ENCODE assay signal across 20 cellular contexts in the genomic region with DNA sequence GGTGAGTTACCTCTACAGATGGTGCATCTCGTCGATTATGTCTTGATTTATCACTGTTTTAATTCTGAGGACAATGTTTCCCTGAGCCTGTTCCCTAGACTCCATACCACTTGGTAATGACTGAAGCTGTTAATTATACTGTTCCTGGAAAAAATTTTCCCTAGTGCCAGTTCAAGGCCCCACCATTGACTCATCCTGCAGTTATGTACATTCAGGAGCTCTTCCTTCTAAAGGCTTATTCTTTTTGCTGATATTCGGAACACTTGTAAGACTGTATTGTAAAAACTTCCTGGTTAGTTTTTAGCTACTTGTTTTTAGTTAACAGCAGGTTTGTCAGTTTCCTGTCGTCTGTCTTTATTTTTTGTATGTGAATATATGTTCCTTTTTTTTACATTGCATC. TPM values are rescaled to one million over a fixed set of nuclear protein-coding genes. Genes with fewer than 3 reads are reported as not detected.
DNase-seq lines count a peak whose midpoint lies in the region; ATAC-seq, FAIRE-seq and TF ChIP-seq lines count a peak whose summit lies in the region.
"Had no signal": no experiment of that assay in that cellular context is flagged by ENCODE, and none has a peak within 500 bp of the region (broad histone marks: within the 10 kb centered on the region; RNA-seq: fewer than 3 reads in every experiment).

No MANE protein-coding gene starts in this region.

- DNase-seq in SK-N-SH (no peak), astrocyte (ENCODE audit: low read depth) (peak; percentile 33), glomerular endothelial cell (ENCODE audit: extremely low read depth, low read depth, low spot score) (peak; percentile 41), H4 (ENCODE audit: low spot score) (no peak), NCI-H2196 (lab: John Stamatoyannopoulos, UW; ENCODE audit: unreplicated experiment) (no peak), LoVo (ENCODE audit: low spot score) (no peak)
- DNase-seq in activated T-cell treated with anti-CD3 and anti-CD28 coated beads, Interleukin-2, amount 50 U/mL, for 4 hours: no peak
- DNase-seq: activated CD4-positive, alpha-beta T cell treated with anti-CD3 and anti-CD28 coated beads, Interleukin-2, amount 10 ng/mL, durations not matched to agents 7 days and 5 days; activated effector memory CD4-positive, alpha-beta T cell treated with Interleukin-2 at 50 U/mL for 16 hours; COR-L47; erythroblast; left lung; midbrain; posterior cingulate gyrus had no signal

- H3K4me1 ChIP-seq in SK-N-SH (ENCODE audit: control insufficient read depth in 1 of 2, insufficient read depth in 2 of 2, low read depth in 1 of 2, low read length in 1 of 2) (no peaks in the 10 kb centered on the region), astrocyte (ENCODE audit: insufficient read depth, low read length) (no peaks in the 10 kb centered on the region)
- H3K4me1 ChIP-seq: left lung had no signal

- H3K4me3 ChIP-seq in SK-N-SH (ENCODE audit: low read depth in 2 of 2, low read length in 1 of 2) (no peak overlapping the region), astrocyte (ENCODE audit: insufficient read depth, low read depth, low read length) (no peak overlapping the region)
- H3K4me3 ChIP-seq: left lung had no signal

- POLR2A ChIA-PET in SK-N-SH (lab: Yijun Ruan, JAX): no interaction called here

- H3K27me3 ChIP-seq in SK-N-SH (ENCODE audit: insufficient read depth): no peaks in the 10 kb centered on the region
- no peaks in the 10 kb centered on the region for H3K27me3 ChIP-seq in astrocyte (ENCODE audit: insufficient read depth, low read length)
- H3K27me3 ChIP-seq: left lung had no signal

- H3K4me1 Mint-ChIP-seq in astrocyte (ENCODE audit: low read depth, unreplicated experiment): peaks cover 9% of the 10 kb centered on the region
- no peaks in the 10 kb centered on the region for H3K4me1 Mint-ChIP-seq in activated T-cell treated with anti-CD3 and anti-CD28 coated beads, Interleukin-2, amount 50 U/mL, for 4 hours (ENCODE audit: low read depth)
- H3K4me1 Mint-ChIP-seq: activated CD4-positive, alpha-beta T cell treated with anti-CD3 and anti-CD28 coated beads, Interleukin-2, amount 10 ng/mL, durations not matched to agents 7 days and 5 days; B cell; nephron had no signal

- H3K9ac ChIP-seq in SK-N-SH (no peak overlapping the region), astrocyte (ENCODE audit: low read length) (no peak overlapping the region)

- H3K9me3 ChIP-seq in SK-N-SH (no peaks in the 10 kb centered on the region), astrocyte (ENCODE audit: insufficient read depth, low read depth, low read length) (no peaks in the 10 kb centered on the region)
- H3K9me3 ChIP-seq: left lung had no signal

- H2AFZ ChIP-seq in SK-N-SH (ENCODE audit: low read depth) (no peak overlapping the region), astrocyte (ENCODE audit: low read depth, low read length) (no peak overlapping the region)

- ATAC-seq in SK-N-SH treated with all-trans-retinoic acid at 6 μM for 48 hours: peak; percentile 46; the same call in 1 of the 3 replicates
- ATAC-seq in activated T-cell treated with anti-CD3 and anti-CD28 coated beads, Interleukin-2, amount 50 U/mL, for 4 hours: no peak
- ATAC-seq: left lung had no signal

- H3K27ac ChIP-seq in SK-N-SH (ENCODE audit: low read depth in 2 of 2, low read length in 1 of 2): no peak overlapping the region
- H3K27ac ChIP-seq in astrocyte (ENCODE audit: low read depth, low read length): no peak overlapping the region
- H3K27ac ChIP-seq: 22Rv1, left lung had no signal

- TF ChIP-seq CTCF in SK-N-SH (IDR thresholded peaks at IDR 0.05): no peak
- TF ChIP-seq CTCF in astrocyte (IDR thresholded peaks at IDR 0.05; ENCODE audit: insufficient read depth, low read depth, low read length): no peak

- no peaks in the 10 kb centered on the region for H3K36me3 Mint-ChIP-seq in astrocyte (ENCODE audit: low read depth, unreplicated experiment)
- H3K36me3 Mint-ChIP-seq in activated T-cell treated with anti-CD3 and anti-CD28 coated beads, Interleukin-2, amount 50 U/mL, for 4 hours (ENCODE audit: insufficient read depth): no peaks in the 10 kb centered on the region
- H3K36me3 Mint-ChIP-seq: type B pancreatic cell had no signal

- no peak overlapping the region for H3K4me2 ChIP-seq in SK-N-SH
- H3K4me2 ChIP-seq in astrocyte (ENCODE audit: low read length): no peak overlapping the region

- FAIRE-seq in astrocyte (lab: Jason Lieb, UNC): peak; percentile 20

- H3K4me3 Mint-ChIP-seq in astrocyte (ENCODE audit: unreplicated experiment): no peak overlapping the region
- H3K4me3 Mint-ChIP-seq in activated T-cell treated with anti-CD3 and anti-CD28 coated beads, Interleukin-2, amount 50 U/mL, for 4 hours: no peak overlapping the region
- H3K4me3 Mint-ChIP-seq: activated CD4-positive, alpha-beta T cell treated with anti-CD3 and anti-CD28 coated beads, Interleukin-2, amount 10 ng/mL, durations not matched to agents 7 days and 5 days; B cell; nephron; T-helper 1 cell treated with Interleukin-12 subunit alpha and Interleukin-12 subunit beta and Interleukin-4 antibody, amounts not matched to agents 30 μg/mL and 1 μg/mL, for 36 hours; type B pancreatic cell had no signal

- no peaks in the 10 kb centered on the region for H3K9me2 ChIP-seq in SK-N-SH

- CTCF ChIA-PET in SK-N-SH (lab: Yijun Ruan, JAX): interaction anchor here (0.7 kb wide), 1 partner anchor 45 kb away, joined by 3 read pairs; no protein-coding TSS in a partner anchor

- H3K27me3 Mint-ChIP-seq in astrocyte (ENCODE audit: low read depth, unreplicated experiment): no peaks in the 10 kb centered on the region
- H3K27me3 Mint-ChIP-seq in activated T-cell treated with anti-CD3 and anti-CD28 coated beads, Interleukin-2, amount 50 U/mL, for 4 hours (ENCODE audit: low read depth): peaks cover 6% of the 10 kb centered on the region
- H3K27me3 Mint-ChIP-seq: type B pancreatic cell had no signal

- TF ChIP-seq RAD21 in SK-N-SH (IDR thresholded peaks at IDR 0.05; ENCODE audit: low read length): no peak

- no peak for TF ChIP-seq EP300 in SK-N-SH (IDR thresholded peaks at IDR 0.05; ENCODE audit: borderline replicate concordance in 1 of 2, low read depth in 1 of 2, low read length in 1 of 2)

- H3K27ac Mint-ChIP-seq in astrocyte (ENCODE audit: unreplicated experiment): no peak overlapping the region
- H3K27ac Mint-ChIP-seq: activated CD4-positive, alpha-beta T cell treated with anti-CD3 and anti-CD28 coated beads, Interleukin-2, amount 10 ng/mL, durations not matched to agents 7 days and 5 days; B cell; nephron; T-helper 1 cell treated with Interleukin-12 subunit alpha and Interleukin-12 subunit beta and Interleukin-4 antibody, amounts not matched to agents 30 μg/mL and 1 μg/mL, for 36 hours; type B pancreatic cell had no signal

- 58% methylated on average over 4 of the region's 4 CpGs for WGBS in SK-N-SH (ENCODE audit: low lambda C conversion rate)

- no peaks in the 10 kb centered on the region for H3K9me3 Mint-ChIP-seq in astrocyte (ENCODE audit: unreplicated experiment)
- H3K9me3 Mint-ChIP-seq in activated T-cell treated with anti-CD3 and anti-CD28 coated beads, Interleukin-2, amount 50 U/mL, for 4 hours: no peaks in the 10 kb centered on the region
- H3K9me3 Mint-ChIP-seq: activated CD4-positive, alpha-beta T cell treated with anti-CD3 and anti-CD28 coated beads, Interleukin-2, amount 10 ng/mL, durations not matched to agents 7 days and 5 days; nephron; T-helper 1 cell treated with Interleukin-12 subunit alpha and Interleukin-12 subunit beta and Interleukin-4 antibody, amounts not matched to agents 30 μg/mL and 1 μg/mL, for 36 hours; type B pancreatic cell had no signal

- H3K79me2 ChIP-seq in SK-N-SH (ENCODE audit: insufficient read depth): no peaks in the 10 kb centered on the region
- H3K79me2 ChIP-seq in astrocyte (ENCODE audit: insufficient read depth, low read length): no peaks in the 10 kb centered on the region

- H4K20me1 ChIP-seq in SK-N-SH (ENCODE audit: insufficient read depth): no peaks in the 10 kb centered on the region
- no peaks in the 10 kb centered on the region for H4K20me1 ChIP-seq in astrocyte (ENCODE audit: insufficient read depth, low read length)

- H3K36me3 ChIP-seq in SK-N-SH (replicated peaks in 1 of 2; ENCODE audit: control insufficient read depth in 1 of 2, insufficient read depth in 2 of 2, low read length in 1 of 2) (no peaks in the 10 kb centered on the region), astrocyte (ENCODE audit: insufficient read depth, low read length) (no peaks in the 10 kb centered on the region)
- H3K36me3 ChIP-seq: left lung had no signal

- no peaks in the 10 kb centered on the region for H3F3A ChIP-seq in SK-N-SH (replicated peaks; ENCODE audit: insufficient read depth)

TF ChIP-seq in SK-N-SH treated with all-trans-retinoic acid at 6 μM for 48 hours, 23 proteins besides CTCF, POLR2A, EP300 and RAD21:
- TF ChIP-seq GLIS3 (CRISPR knock-in tag; IDR thresholded peaks at IDR 0.05) (no peak), ARNTL (CRISPR knock-in tag; IDR thresholded peaks at IDR 0.05; ENCODE audit: borderline replicate concordance, low read depth) (no peak), ZFP30 (CRISPR knock-in tag; IDR thresholded peaks at IDR 0.05) (no peak), RARB (CRISPR knock-in tag; IDR thresholded peaks at IDR 0.05) (no peak)

TF ChIP-seq in SK-N-SH, 30 proteins besides CTCF, POLR2A, EP300 and RAD21 (continues in another document):
- TF ChIP-seq YY1 (IDR thresholded peaks at IDR 0.05; ENCODE audit: low read depth) (no peak), GATA2 (CRISPR knock-in tag; IDR thresholded peaks at IDR 0.05) (no peak), MXI1 (IDR thresholded peaks at IDR 0.05; ENCODE audit: low read depth, low read length) (no peak)

RNA-seq across cellular contexts. Expression of a gene that starts 30.4 kb away (rescaled TPM):
- 4.0 and 4.4 TPM in 2 replicates for polyA plus RNA-seq in SK-N-SH (2012; rRNA removed)
- 10.4 and 12.2 TPM in 2 replicates for polyA plus RNA-seq in SK-N-SH (2012; cell fraction: cytosol; rRNA removed)
- polyA plus RNA-seq in SK-N-SH (2012; cell fraction: nucleus; rRNA removed): 6.7 and 7.0 TPM in 2 replicates
- total RNA-seq in astrocyte (60.2 and 69.3 TPM in 2 replicates), glomerular endothelial cell (30.8 and 35.3 TPM in 2 replicates)
- 15.7 and 16.7 TPM in 2 replicates for total RNA-seq in H4 (2014; rRNA removed; shearing (Covaris generic))
- 10 to 100 TPM; 49.3 to 51.1 (median 49.6) TPM for total RNA-seq in activated T-cell treated with anti-CD3 and anti-CD28 coated beads, Interleukin-2, amount 50 U/mL, for 4 hours

Comparison
In these comparisons a context has a peak if more than half of its experiments do, and no peak if none do; other contexts are left out.
1. DNase-seq: peak in astrocyte (single experiment) and glomerular endothelial cell (single experiment); none in SK-N-SH (single experiment), H4 (single experiment), activated T-cell treated with anti-CD3 and anti-CD28 coated beads, Interleukin-2, amount 50 U/mL, for 4 hours (single experiment), NCI-H2196 (single experiment) and LoVo (single experiment).